ENCODE assay signal across 32 cellular contexts in genomic region chr3:99565316-99565715, GRCh38.
"Had no signal": no experiment of that assay in that cellular context is flagged by ENCODE, and none has a peak within 500 bp of the region (broad histone marks: within the 10 kb centered on the region; RNA-seq: fewer than 3 reads in every experiment).

No MANE protein-coding gene starts in this region.

- H3K4me1 ChIP-seq: ascending aorta, breast epithelium, colonic mucosa, esophagus squamous epithelium had no signal

- DNase-seq: activated B cell treated with CpG ODN at 0.5 μM for 24 hours; activated CD4-positive, alpha-beta T cell treated with anti-CD3 and anti-CD28 coated beads for 48 hours; activated CD4-positive, alpha-beta T cell treated with anti-CD3 and anti-CD28 coated beads, Interleukin-2, amount 50 U/mL, for 4 hours; activated CD8-positive, alpha-beta memory T cell treated with anti-CD3 and anti-CD28 coated beads for 24 hours; activated CD8-positive, alpha-beta memory T cell treated with anti-CD3 and anti-CD28 coated beads, Interleukin-2, amount 50 U/mL, for 4 hours; activated CD8-positive, alpha-beta T cell treated with anti-CD3 and anti-CD28 coated beads for 36 hours; activated effector memory CD4-positive, alpha-beta T cell treated with anti-CD3 and anti-CD28 coated beads, Interleukin-2, amount 50 U/mL, for 16 hours; activated naive CD4-positive, alpha-beta T cell treated with anti-CD3 and anti-CD28 coated beads for 36 hours; activated naive CD8-positive, alpha-beta T cell treated with anti-CD3 and anti-CD28 coated beads, Interleukin-2, amount 10 ng/mL, durations not matched to agents 7 days and 5 days; activated T-cell treated with anti-CD3 and anti-CD28 coated beads, Interleukin-2, amount 50 U/mL, for 1 hour; activated T-cell treated with anti-CD3 and anti-CD28 coated beads, Interleukin-2, amount 50 U/mL, for 48 hours; central memory CD4-positive, alpha-beta T cell; cerebellar nuclear complex; colonic mucosa; effector CD8-positive, alpha-beta T cell; esophagus squamous epithelium; foreskin fibroblast; heart right ventricle; T-helper 1 cell; T-helper 17 cell; T1000; WERI-Rb-1 had no signal

- H3K9me3 Mint-ChIP-seq: activated naive CD8-positive, alpha-beta T cell treated with anti-CD3 and anti-CD28 coated beads, Interleukin-2, amount 10 ng/mL, durations not matched to agents 7 days and 5 days; activated T-helper 1 cell treated with anti-CD3 and anti-CD28 coated beads, Interleukin-12 subunit alpha, Interleukin-12 subunit beta, Interleukin-2, Interleukin-4 antibody, amounts not matched to agents 30 ng/mL and 10 ng/mL and 1 ng/mL, durations not matched to agents 14 hours and 24 hours and 36 hours; activated T-helper 2 cell treated with anti-CD3 and anti-CD28 coated beads, Interferon-gamma antibody, Interleukin-2, Interleukin-4, amounts not matched to agents 10 μg/mL and 5 μg/mL and 100 μg/mL, durations not matched to agents 14 hours and 24 hours and 36 hours; T-helper 2 cell treated with Interferon-gamma antibody and Interleukin-4, amounts not matched to agents 5 μg/mL and 100 μg/mL, for 36 hours had no signal

- H3K4me3 ChIP-seq: ascending aorta, breast epithelium, cardiac muscle cell, colonic mucosa, esophagus squamous epithelium, heart right ventricle had no signal

- H3K36me3 Mint-ChIP-seq: activated naive CD4-positive, alpha-beta T cell treated with anti-CD3 and anti-CD28 coated beads, Interleukin-2, amount 50 U/mL, for 72 hours; activated naive CD8-positive, alpha-beta T cell treated with anti-CD3 and anti-CD28 coated beads, Interleukin-2, amount 10 ng/mL, durations not matched to agents 7 days and 5 days; brain had no signal

- H3K27me3 Mint-ChIP-seq: activated CD8-positive, alpha-beta T cell treated with anti-CD3 and anti-CD28 coated beads for 36 hours; activated naive CD8-positive, alpha-beta T cell treated with anti-CD3 and anti-CD28 coated beads, Interleukin-2, amount 10 ng/mL, durations not matched to agents 7 days and 5 days; T-helper 17 cell had no signal

- H3K27ac ChIP-seq: ascending aorta, breast epithelium, cardiac muscle cell, colonic mucosa, epithelial cell of prostate, esophagus squamous epithelium, heart right ventricle, WERI-Rb-1 had no signal

- H3K36me3 ChIP-seq: ascending aorta, breast epithelium, cardiac muscle cell, colonic mucosa, esophagus squamous epithelium, heart right ventricle, WERI-Rb-1 had no signal

- H3K4me1 Mint-ChIP-seq: activated B cell treated with CpG ODN at 0.5 μM for 24 hours; activated naive CD8-positive, alpha-beta T cell treated with anti-CD3 and anti-CD28 coated beads, Interleukin-2, amount 10 ng/mL, durations not matched to agents 7 days and 5 days; brain; T-helper 17 cell had no signal

- H3K27me3 ChIP-seq: ascending aorta, breast epithelium, cardiac muscle cell, colonic mucosa, esophagus squamous epithelium, heart right ventricle had no signal

- H3K9me3 ChIP-seq: ascending aorta, colonic mucosa, esophagus squamous epithelium had no signal

- H3K27ac Mint-ChIP-seq: activated B cell treated with CpG ODN at 0.5 μM for 24 hours; activated CD8-positive, alpha-beta T cell treated with anti-CD3 and anti-CD28 coated beads for 36 hours; activated naive CD4-positive, alpha-beta T cell treated with anti-CD3 and anti-CD28 coated beads for 36 hours; activated naive CD4-positive, alpha-beta T cell treated with anti-CD3 and anti-CD28 coated beads, Interleukin-2, amount 50 U/mL, for 72 hours; activated naive CD8-positive, alpha-beta T cell treated with anti-CD3 and anti-CD28 coated beads, Interleukin-2, amount 10 ng/mL, durations not matched to agents 7 days and 5 days; activated T-helper 1 cell treated with anti-CD3 and anti-CD28 coated beads, Interleukin-12 subunit alpha, Interleukin-12 subunit beta, Interleukin-2, Interleukin-4 antibody, amounts not matched to agents 30 ng/mL and 10 ng/mL and 1 ng/mL, durations not matched to agents 14 hours and 24 hours and 36 hours; activated T-helper 2 cell treated with anti-CD3 and anti-CD28 coated beads, Interferon-gamma antibody, Interleukin-2, Interleukin-4, amounts not matched to agents 10 μg/mL and 5 μg/mL and 100 μg/mL, durations not matched to agents 14 hours and 24 hours and 36 hours; brain; T-helper 17 cell; T-helper 2 cell treated with Interferon-gamma antibody and Interleukin-4, amounts not matched to agents 5 μg/mL and 100 μg/mL, for 36 hours had no signal

- ATAC-seq: activated CD4-positive, CD25-positive, alpha-beta regulatory T cell treated with anti-CD3 and anti-CD28 coated beads, Interleukin-2, amount 50 U/mL, for 24 hours; activated CD8-positive, alpha-beta T cell treated with anti-CD3 and anti-CD28 coated beads for 36 hours; activated naive CD4-positive, alpha-beta T cell treated with anti-CD3 and anti-CD28 coated beads, Interleukin-2, amount 50 U/mL, for 72 hours; heart right ventricle; T-helper 17 cell had no signal

- H3K4me3 Mint-ChIP-seq: activated B cell treated with CpG ODN at 0.5 μM for 24 hours; activated CD8-positive, alpha-beta T cell treated with anti-CD3 and anti-CD28 coated beads for 36 hours; activated naive CD4-positive, alpha-beta T cell treated with anti-CD3 and anti-CD28 coated beads for 36 hours; activated naive CD8-positive, alpha-beta T cell treated with anti-CD3 and anti-CD28 coated beads, Interleukin-2, amount 10 ng/mL, durations not matched to agents 7 days and 5 days; activated T-helper 1 cell treated with anti-CD3 and anti-CD28 coated beads, Interleukin-12 subunit alpha, Interleukin-12 subunit beta, Interleukin-2, Interleukin-4 antibody, amounts not matched to agents 30 ng/mL and 10 ng/mL and 1 ng/mL, durations not matched to agents 14 hours and 24 hours and 36 hours; brain; T-helper 17 cell; T-helper 2 cell treated with Interferon-gamma antibody and Interleukin-4, amounts not matched to agents 5 μg/mL and 100 μg/mL, for 36 hours had no signal
